1 cellular context compared by ENCODE assay signal in genomic region chr14:71686677-71687076, GRCh38.
TF ChIP-seq lines count a peak whose summit lies in the region.

No MANE protein-coding gene starts in this region.

TF ChIP-seq in WTC11, 78 proteins besides CTCF, POLR2A, EP300 and RAD21 (continued from another document):
- TF ChIP-seq ERG (CRISPR knock-in tag; IDR thresholded peaks at IDR 0.05) (no peak), NFATC4 (CRISPR knock-in tag; IDR thresholded peaks at IDR 0.05) (no peak), ZNF232 (CRISPR knock-in tag; IDR thresholded peaks at IDR 0.05) (no peak), ELF4 (CRISPR knock-in tag; IDR thresholded peaks at IDR 0.05; ENCODE audit: low read depth) (no peak), NR2C2 (CRISPR knock-in tag; IDR thresholded peaks at IDR 0.05) (no peak), HMGA2 (CRISPR knock-in tag; IDR thresholded peaks at IDR 0.05) (no peak), STAT6 (CRISPR knock-in tag; conservative IDR thresholded peaks at IDR 0.05; ENCODE audit: low read depth) (no peak)
